Comparison of ENCODE assay signal across 1 cellular context in the genomic region with DNA sequence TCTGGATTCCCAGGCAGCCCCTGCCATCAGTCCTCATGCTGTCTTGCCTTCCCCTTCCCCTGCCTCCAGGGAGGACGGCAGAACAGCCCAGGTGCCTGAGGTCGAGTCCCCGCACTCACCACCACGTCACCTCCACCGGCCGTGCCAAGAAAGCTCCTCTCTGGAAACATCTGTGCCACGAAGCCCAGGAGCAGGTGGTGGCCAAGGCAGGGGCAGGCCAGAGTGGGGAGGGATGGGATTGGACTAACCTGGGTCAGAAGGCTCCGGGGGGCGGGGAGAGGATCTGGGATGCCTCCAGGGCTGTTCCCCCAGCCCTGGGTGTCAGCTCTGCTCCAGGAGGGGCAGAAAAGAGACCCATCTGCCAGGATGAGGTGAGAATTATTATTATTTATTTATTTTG.
TF ChIP-seq lines count a peak whose summit lies in the region.

No MANE protein-coding gene starts in this region.

TF ChIP-seq in HEK293, 187 proteins besides CTCF, POLR2A, EP300 and RAD21 (continued from another document):
- TF ChIP-seq, protein P1, sequence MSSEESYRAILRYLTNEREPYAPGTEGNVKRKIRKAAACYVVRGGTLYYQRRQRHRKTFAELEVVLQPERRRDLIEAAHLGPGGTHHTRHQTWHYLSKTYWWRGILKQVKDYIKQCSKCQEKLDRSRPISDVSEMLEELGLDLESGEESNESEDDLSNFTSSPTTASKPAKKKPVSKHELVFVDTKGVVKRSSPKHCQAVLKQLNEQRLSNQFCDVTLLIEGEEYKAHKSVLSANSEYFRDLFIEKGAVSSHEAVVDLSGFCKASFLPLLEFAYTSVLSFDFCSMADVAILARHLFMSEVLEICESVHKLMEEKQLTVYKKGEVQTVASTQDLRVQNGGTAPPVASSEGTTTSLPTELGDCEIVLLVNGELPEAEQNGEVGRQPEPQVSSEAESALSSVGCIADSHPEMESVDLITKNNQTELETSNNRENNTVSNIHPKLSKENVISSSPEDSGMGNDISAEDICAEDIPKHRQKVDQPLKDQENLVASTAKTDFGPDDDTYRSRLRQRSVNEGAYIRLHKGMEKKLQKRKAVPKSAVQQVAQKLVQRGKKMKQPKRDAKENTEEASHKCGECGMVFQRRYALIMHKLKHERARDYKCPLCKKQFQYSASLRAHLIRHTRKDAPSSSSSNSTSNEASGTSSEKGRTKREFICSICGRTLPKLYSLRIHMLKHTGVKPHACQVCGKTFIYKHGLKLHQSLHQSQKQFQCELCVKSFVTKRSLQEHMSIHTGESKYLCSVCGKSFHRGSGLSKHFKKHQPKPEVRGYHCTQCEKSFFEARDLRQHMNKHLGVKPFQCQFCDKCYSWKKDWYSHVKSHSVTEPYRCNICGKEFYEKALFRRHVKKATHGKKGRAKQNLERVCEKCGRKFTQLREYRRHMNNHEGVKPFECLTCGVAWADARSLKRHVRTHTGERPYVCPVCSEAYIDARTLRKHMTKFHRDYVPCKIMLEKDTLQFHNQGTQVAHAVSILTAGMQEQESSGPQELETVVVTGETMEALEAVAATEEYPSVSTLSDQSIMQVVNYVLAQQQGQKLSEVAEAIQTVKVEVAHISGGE (tag by site-specific recombination; conservative IDR thresholded peaks at IDR 0.05; ENCODE audit: low read depth) = no peak
- TF ChIP-seq ZNF596 (tag by site-specific recombination; IDR thresholded peaks at IDR 0.05) (no peak), ZNF341 (tag by site-specific recombination; IDR thresholded peaks at IDR 0.05; ENCODE audit: low read depth) (0 out of 2 replicates have a peak, but pooled peaks have one; percentile 17)
